19 cellular contexts compared by ENCODE assay signal in genomic region chr1:169859001-169859400, GRCh38. TPM values are rescaled to one million over a fixed set of nuclear protein-coding genes. Genes with fewer than 3 reads are reported as not detected.
A peak's percentile ranks its signal among the peaks of the same experiment; 100 is the strongest.
DNase-seq lines count a peak whose midpoint lies in the region; ATAC-seq lines count a peak whose summit lies in the region.
"Had no signal": no experiment of that assay in that cellular context is flagged by ENCODE, and none has a peak within 500 bp of the region (broad histone marks: within the 10 kb centered on the region; RNA-seq: fewer than 3 reads in every experiment).

No MANE protein-coding gene starts in this region.

- H3K27ac ChIP-seq in SJSA1, result peak overlapping the region; percentile 55
- no peak overlapping the region for H3K27ac ChIP-seq in trophoblast cell (ENCODE audit: low read depth, low read length)
- H3K27ac ChIP-seq: GM23248, HL-60 had no signal

- H3K4me3 ChIP-seq in SJSA1 (no peak overlapping the region), trophoblast cell (ENCODE audit: low read depth, low read length) (no peak overlapping the region)
- H3K4me3 ChIP-seq: GM23248, HAP-1 had no signal

- no peak overlapping the region for H3K4ac ChIP-seq in trophoblast cell (ENCODE audit: low read depth, low read length)

- no peak overlapping the region for H2AK5ac ChIP-seq in trophoblast cell (ENCODE audit: low read length)

- in situ Hi-C loops in Caki2 (cut with HindIII; ENCODE audit: low pct_unique_long_range_greater_than_20kb, low sequenced_read_pairs), result no loop called here

- H2BK120ac ChIP-seq in trophoblast cell (ENCODE audit: insufficient read depth, low read length, poor library complexity), result no peak overlapping the region

- H3K23ac ChIP-seq in trophoblast cell (ENCODE audit: low read length), result no peak overlapping the region

- H3K9ac ChIP-seq in trophoblast cell (ENCODE audit: low read length), result no peak overlapping the region
- H3K9ac ChIP-seq: GM23248 had no signal

- no peak overlapping the region for H3K18ac ChIP-seq in trophoblast cell (ENCODE audit: low read length)

- no peak overlapping the region for H2AFZ ChIP-seq in trophoblast cell (ENCODE audit: insufficient read depth, low read length, poor library complexity)
- H2AFZ ChIP-seq: GM23248 had no signal

- no peaks in the 10 kb centered on the region for H3K79me1 ChIP-seq in trophoblast cell (ENCODE audit: low read length)

- ATAC-seq in GM19397 (IDR thresholded peaks at IDR 0.05; ENCODE audit: unreplicated experiment) (no peak), HG02884 (IDR thresholded peaks at IDR 0.05; ENCODE audit: unreplicated experiment) (no peak)

- no peak overlapping the region for H2BK5ac ChIP-seq in trophoblast cell (ENCODE audit: low read depth, low read length, poor library complexity)

- no peaks in the 10 kb centered on the region for H3K9me3 ChIP-seq in SJSA1 (replicated peaks)
- no peaks in the 10 kb centered on the region for H3K9me3 ChIP-seq in trophoblast cell (ENCODE audit: insufficient read depth, low read depth, low read length)
- H3K9me3 ChIP-seq: BE2C, HAP-1 had no signal

- no peak overlapping the region for H3K4me2 ChIP-seq in trophoblast cell (ENCODE audit: low read length)

- no peak overlapping the region for H2BK12ac ChIP-seq in trophoblast cell (ENCODE audit: low read length)

- H4K8ac ChIP-seq in trophoblast cell (ENCODE audit: low read depth, low read length), result no peak overlapping the region

- H3K79me2 ChIP-seq in trophoblast cell (ENCODE audit: control insufficient read depth, insufficient read depth, low read length, poor library complexity), result no peaks in the 10 kb centered on the region

- H3K27me3 ChIP-seq in SJSA1 (replicated peaks), result no peaks in the 10 kb centered on the region
- no peaks in the 10 kb centered on the region for H3K27me3 ChIP-seq in trophoblast cell (ENCODE audit: insufficient read depth, low read length)
- H3K27me3 ChIP-seq: BE2C had no signal

- H3K36me3 ChIP-seq in SJSA1 (peaks cover 81% of the 10 kb centered on the region), trophoblast cell (ENCODE audit: control insufficient read depth in 1 of 2, insufficient read depth in 2 of 2, low read length in 2 of 2) (peaks cover 17 to 36% of the 10 kb centered on the region in 2 experiments)

- peaks cover 17% of the 10 kb centered on the region for H3K4me1 ChIP-seq in SJSA1 (replicated peaks)
- H3K4me1 ChIP-seq in trophoblast cell (ENCODE audit: control insufficient read depth in 1 of 2, insufficient read depth in 2 of 2, low read length in 2 of 2), result peaks cover 0 to 3% of the 10 kb centered on the region in 2 experiments
- H3K4me1 ChIP-seq: HAP-1 had no signal

- WGBS in trophoblast cell (ENCODE audit: extremely low coverage, insufficient coverage, insufficient read length), result no CpG with 5 or more reads among the region's 4 CpGs

- no peak overlapping the region for H4K12ac ChIP-seq in trophoblast cell (ENCODE audit: low read depth, low read length)

- no peak overlapping the region for H3K14ac ChIP-seq in trophoblast cell (ENCODE audit: low read length)

- DNase-seq in Caki2 (ENCODE audit: low read depth), result peak; percentile 38
- DNase-seq in M059J (ENCODE audit: low read depth), result peak; percentile 11
- DNase-seq in SJSA1 (ENCODE audit: low read depth in 1 of 2, low spot score in 2 of 2), result no peak
- peak; percentile 28 to 51 for DNase-seq in trophoblast cell
- no peak for DNase-seq in stimulated activated CD4-positive, alpha-beta T cell treated with anti-CD3 and anti-CD28 coated beads, Interleukin-4, amount 100 ng/mL, for 1 hour
- DNase-seq in KG1 (lab: John Stamatoyannopoulos, UW), result no peak
- DNase-seq: ACHN; BE2C; C1 segment of cervical spinal cord; CD4-positive, CD25-positive, alpha-beta regulatory T cell; CD8-positive, alpha-beta memory T cell; COR-L47; GDM1; KBM-7 had no signal

- H4K91ac ChIP-seq in trophoblast cell (ENCODE audit: low read depth, low read length), result no peak overlapping the region

RNA-seq across cellular contexts. Expression of gene SCYL3, which starts 34.7 kb away (rescaled TPM):
- 3.5 and 8.2 TPM in 2 replicates for total RNA-seq in Caki2 (2014; rRNA removed; shearing (Covaris generic); ENCODE audit: low replicate concordance)
- 2.9 and 7.8 TPM in 2 replicates for total RNA-seq in M059J (2014; rRNA removed; shearing (Covaris generic))
- 5.7 and 7.5 TPM in 2 replicates for total RNA-seq in SJSA1 (2014; rRNA removed; shearing (Covaris generic))
- 13.1 and 13.4 TPM in 2 replicates for polyA plus RNA-seq in trophoblast cell (2013)

Comparison
In these comparisons a context has a peak if more than half of its experiments do, and no peak if none do; other contexts are left out.
1. DNase-seq: peak in Caki2 (single experiment), M059J (single experiment) and trophoblast cell (2 of 2); none in SJSA1 (0 of 2), stimulated activated CD4-positive, alpha-beta T cell treated with anti-CD3 and anti-CD28 coated beads, Interleukin-4, amount 100 ng/mL, for 1 hour (single experiment) and KG1 (single experiment).